Comparison of ENCODE assay signal across 1 cellular context in the genomic region with DNA sequence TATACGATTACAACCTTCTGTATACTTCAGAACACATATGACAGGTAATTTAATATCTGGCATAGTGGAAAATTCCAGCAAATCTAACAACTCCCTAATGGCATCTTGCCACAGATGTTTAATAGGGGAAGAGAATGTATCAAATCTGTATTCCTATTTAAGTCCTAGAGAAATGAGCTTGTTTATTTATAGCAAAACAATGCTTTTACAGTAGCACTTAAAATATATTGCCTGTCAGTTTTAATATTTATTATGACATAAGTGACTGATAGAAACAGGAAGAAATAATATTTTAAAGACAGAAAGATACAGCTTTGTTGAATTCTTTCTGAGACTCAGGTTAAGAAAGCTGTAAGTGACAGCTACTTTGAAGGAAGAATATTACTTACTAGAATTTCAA.
TF ChIP-seq lines count a peak whose summit lies in the region.

No MANE protein-coding gene starts in this region.

TF ChIP-seq in neural cell, 6 proteins besides CTCF, POLR2A, EP300 and RAD21 (continued from another document):
- TF ChIP-seq, protein P1, sequence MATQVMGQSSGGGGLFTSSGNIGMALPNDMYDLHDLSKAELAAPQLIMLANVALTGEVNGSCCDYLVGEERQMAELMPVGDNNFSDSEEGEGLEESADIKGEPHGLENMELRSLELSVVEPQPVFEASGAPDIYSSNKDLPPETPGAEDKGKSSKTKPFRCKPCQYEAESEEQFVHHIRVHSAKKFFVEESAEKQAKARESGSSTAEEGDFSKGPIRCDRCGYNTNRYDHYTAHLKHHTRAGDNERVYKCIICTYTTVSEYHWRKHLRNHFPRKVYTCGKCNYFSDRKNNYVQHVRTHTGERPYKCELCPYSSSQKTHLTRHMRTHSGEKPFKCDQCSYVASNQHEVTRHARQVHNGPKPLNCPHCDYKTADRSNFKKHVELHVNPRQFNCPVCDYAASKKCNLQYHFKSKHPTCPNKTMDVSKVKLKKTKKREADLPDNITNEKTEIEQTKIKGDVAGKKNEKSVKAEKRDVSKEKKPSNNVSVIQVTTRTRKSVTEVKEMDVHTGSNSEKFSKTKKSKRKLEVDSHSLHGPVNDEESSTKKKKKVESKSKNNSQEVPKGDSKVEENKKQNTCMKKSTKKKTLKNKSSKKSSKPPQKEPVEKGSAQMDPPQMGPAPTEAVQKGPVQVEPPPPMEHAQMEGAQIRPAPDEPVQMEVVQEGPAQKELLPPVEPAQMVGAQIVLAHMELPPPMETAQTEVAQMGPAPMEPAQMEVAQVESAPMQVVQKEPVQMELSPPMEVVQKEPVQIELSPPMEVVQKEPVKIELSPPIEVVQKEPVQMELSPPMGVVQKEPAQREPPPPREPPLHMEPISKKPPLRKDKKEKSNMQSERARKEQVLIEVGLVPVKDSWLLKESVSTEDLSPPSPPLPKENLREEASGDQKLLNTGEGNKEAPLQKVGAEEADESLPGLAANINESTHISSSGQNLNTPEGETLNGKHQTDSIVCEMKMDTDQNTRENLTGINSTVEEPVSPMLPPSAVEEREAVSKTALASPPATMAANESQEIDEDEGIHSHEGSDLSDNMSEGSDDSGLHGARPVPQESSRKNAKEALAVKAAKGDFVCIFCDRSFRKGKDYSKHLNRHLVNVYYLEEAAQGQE (IDR thresholded peaks at IDR 0.05; ENCODE audit: borderline replicate concordance), result peak; percentile 69
